In the genomic region with DNA sequence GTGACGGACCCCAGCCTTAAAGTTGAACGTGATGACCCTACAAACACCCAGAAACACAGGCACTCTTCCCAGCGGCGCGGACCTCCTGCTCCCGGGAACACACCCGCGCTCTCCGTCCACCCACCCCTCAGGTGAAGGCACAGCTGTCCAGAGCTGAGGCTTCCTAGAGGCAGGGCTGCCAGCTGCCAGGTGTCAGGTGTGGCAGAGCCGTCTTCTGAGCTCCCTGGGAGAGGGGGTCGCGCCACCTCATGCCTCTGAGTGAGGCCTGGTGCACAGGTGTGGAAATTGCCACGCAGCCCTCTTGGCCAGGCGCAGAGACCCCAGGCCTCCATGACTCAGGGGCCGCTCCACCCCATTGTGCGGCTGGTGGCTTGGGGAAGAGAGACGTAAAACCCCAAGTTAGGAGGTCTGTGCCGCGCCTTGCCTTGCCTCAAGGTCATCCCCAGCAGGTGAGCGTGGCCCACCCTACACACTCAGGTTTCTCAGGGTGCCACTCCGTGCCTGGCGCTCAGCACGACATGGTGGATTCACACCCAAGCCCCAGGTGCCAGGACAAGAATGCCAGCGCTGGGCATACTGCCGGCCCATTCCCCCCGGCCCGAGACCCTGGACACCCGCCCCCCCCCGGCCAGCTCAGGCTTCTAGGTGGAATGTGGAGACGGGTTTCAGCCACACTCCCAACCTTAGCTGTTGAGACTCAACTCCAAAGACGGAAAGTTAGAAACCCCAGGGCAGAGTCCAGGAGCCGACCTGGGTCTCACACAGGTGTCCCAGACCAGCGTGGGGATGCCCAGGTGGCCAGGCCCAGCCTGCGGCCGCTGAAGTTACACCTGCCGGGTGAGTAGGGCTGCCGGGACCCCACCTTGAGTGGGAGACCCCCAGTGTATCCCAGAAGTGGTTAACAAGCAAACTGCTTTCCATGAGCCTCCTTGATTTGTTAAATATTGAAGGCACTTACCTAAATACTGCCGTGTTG, we compare ENCODE assay signal across 24 cellular contexts. TPM values are rescaled to one million over a fixed set of nuclear protein-coding genes. Genes with fewer than 3 reads are reported as not detected.
A peak's percentile ranks its signal among the peaks of the same experiment; 100 is the strongest.
DNase-seq lines count a peak whose midpoint lies in the region; ATAC-seq and TF ChIP-seq lines count a peak whose summit lies in the region.
"Had no signal": no experiment of that assay in that cellular context is flagged by ENCODE, and none has a peak within 500 bp of the region (broad histone marks: within the 10 kb centered on the region; RNA-seq: fewer than 3 reads in every experiment).

No MANE protein-coding gene starts in this region.

- H3K18ac ChIP-seq in neuronal stem cell (ENCODE audit: low read length) = no peak overlapping the region

- H3K27me3 ChIP-seq in CD4-positive, CD25-positive, alpha-beta regulatory T cell (ENCODE audit: control insufficient read depth, insufficient read depth, low read length) = no peaks in the 10 kb centered on the region
- H3K27me3 ChIP-seq in PC-3 (ENCODE audit: low read length) (no peaks in the 10 kb centered on the region), neuronal stem cell (ENCODE audit: control insufficient read depth in 3 of 3, insufficient read depth in 3 of 3, low read depth in 1 of 3, low read length in 3 of 3) (no peaks in the 10 kb centered on the region), Caco-2 (replicated peaks; ENCODE audit: control insufficient read depth, insufficient read depth, low read length) (no peaks in the 10 kb centered on the region)
- H3K27me3 ChIP-seq: BLaER1 treated with 17β-estradiol and CSF1 and Interleukin-3, amounts not matched to agents 10 nM and 100 nM; SJSA1 had no signal

- H3K36me3 Mint-ChIP-seq in CD4-positive, CD25-positive, alpha-beta regulatory T cell = peaks cover 5% of the 10 kb centered on the region
- H3K36me3 Mint-ChIP-seq in endothelial cell (ENCODE audit: low read depth, unreplicated experiment) = peaks cover 8% of the 10 kb centered on the region
- peaks cover 42% of the 10 kb centered on the region for H3K36me3 Mint-ChIP-seq in Caco-2 (ENCODE audit: insufficient read depth, unreplicated experiment)

- no peaks in the 10 kb centered on the region for H3K27me3 Mint-ChIP-seq in CD4-positive, CD25-positive, alpha-beta regulatory T cell
- H3K27me3 Mint-ChIP-seq in endothelial cell (ENCODE audit: unreplicated experiment) (peaks cover 5% of the 10 kb centered on the region), Caco-2 (ENCODE audit: insufficient read depth, unreplicated experiment) (no peaks in the 10 kb centered on the region)

- H2AFZ ChIP-seq in PC-3 (ENCODE audit: low read length) = no peak overlapping the region
- no peak overlapping the region for H2AFZ ChIP-seq in neuronal stem cell (ENCODE audit: low read length)
- H2AFZ ChIP-seq: GM23248, PC-9 had no signal

- WGBS in neuronal stem cell (ENCODE audit: extremely low coverage in 2 of 2, insufficient read length in 2 of 2, insufficient replicate concordance in 1 of 2), 2 donors = no CpG with 5 or more reads among the region's 38 CpGs

- no TSS peak for BruUV-seq in PC-3 (replicated peaks; lab: Mats Ljungman, UMichigan)
- BruUV-seq in Caco-2 (replicated peaks; lab: Mats Ljungman, UMichigan) = no TSS peak

- no peaks in the 10 kb centered on the region for H3K9me3 Mint-ChIP-seq in CD4-positive, CD25-positive, alpha-beta regulatory T cell
- H3K9me3 Mint-ChIP-seq in endothelial cell (ENCODE audit: unreplicated experiment) (no peaks in the 10 kb centered on the region), Caco-2 (ENCODE audit: unreplicated experiment) (no peaks in the 10 kb centered on the region)
- H3K9me3 Mint-ChIP-seq: CD8-positive, alpha-beta T cell had no signal

- H3K4me3 ChIP-seq in CD4-positive, CD25-positive, alpha-beta regulatory T cell (ENCODE audit: low read depth, low read length) = no peak overlapping the region
- H3K4me3 ChIP-seq in PC-3 (ENCODE audit: low read length) (no peak overlapping the region), neuronal stem cell (ENCODE audit: low read length in 2 of 2) (no peak overlapping the region), Caco-2 (ENCODE audit: low read depth, low read length) (no peak overlapping the region)
- H3K4me3 ChIP-seq: BLaER1 treated with 17β-estradiol and CSF1 and Interleukin-3, amounts not matched to agents 10 nM and 100 nM; GM23248; PC-9; SJSA1 had no signal

- no peak for DNase-seq in CD4-positive, CD25-positive, alpha-beta regulatory T cell
- no peak for DNase-seq in PC-3
- DNase-seq in endothelial cell (ENCODE audit: low spot score) = no peak
- DNase-seq in neuronal stem cell (ENCODE audit: low spot score) = no peak
- DNase-seq in left colon = no peak
- DNase-seq in putamen (ENCODE audit: low spot score) = no peak
- DNase-seq in Caco-2 = no peak
- DNase-seq: CD8-positive, alpha-beta T cell; DMS 273 treated with DMSO at 0.1 percent for 48 hours; DMS79; GM23248; H7; KBM-7; NCI-H1105 treated with DMSO at 0.1 percent for 48 hours; NCI-H146; NCI-H2029; NCI-H446 treated with DMSO at 0.1 percent for 48 hours; NCI-H526; NCI-H82; NK-92 treated with Interleukin-12 subunit alpha and Interleukin-12 subunit beta, amount 100 ng/mL, for 24 hours; PC-9; Right ventricle myocardium superior had no signal

- H2AK5ac ChIP-seq in neuronal stem cell (ENCODE audit: low read depth, low read length) = no peak overlapping the region

- H3K27ac ChIP-seq in CD4-positive, CD25-positive, alpha-beta regulatory T cell (ENCODE audit: insufficient read depth, low read length, poor library complexity, severe bottlenecking) = no peak overlapping the region
- H3K27ac ChIP-seq in PC-3 (ENCODE audit: low read length) (peak overlapping the region; percentile 13; the same call in 1 of the 2 replicates), neuronal stem cell (replicated peaks; ENCODE audit: low read length) (no peak overlapping the region)
- H3K27ac ChIP-seq: BLaER1 treated with 17β-estradiol and CSF1 and Interleukin-3, amounts not matched to agents 10 nM and 100 nM; GM23248; PC-9; SJSA1 had no signal

- intact Hi-C loops in PC-3 (cut with micrococcal nuclease) = no loop called here
- intact Hi-C loops in left colon (cut with DNase I, micrococcal nuclease) = no loop called here
- intact Hi-C loops in Caco-2 (cut with micrococcal nuclease; ENCODE audit: unreplicated experiment) = no loop called here

- no peak overlapping the region for H3K14ac ChIP-seq in neuronal stem cell (ENCODE audit: low read length)

- no peak overlapping the region for H4K91ac ChIP-seq in neuronal stem cell (ENCODE audit: low read depth, low read length, poor library complexity)

- H3F3A ChIP-seq in PC-3 (ENCODE audit: low read length, unreplicated experiment) = no peaks in the 10 kb centered on the region

- peaks cover 0 to 11% (median 6%) of the 10 kb centered on the region in 4 donors for H3K4me1 Mint-ChIP-seq in CD4-positive, CD25-positive, alpha-beta regulatory T cell
- H3K4me1 Mint-ChIP-seq in endothelial cell (ENCODE audit: unreplicated experiment) = peaks cover 4% of the 10 kb centered on the region
- H3K4me1 Mint-ChIP-seq in Caco-2 (ENCODE audit: low read depth, unreplicated experiment) = no peaks in the 10 kb centered on the region

- H4K20me1 ChIP-seq in PC-3 (ENCODE audit: low read length) = no peaks in the 10 kb centered on the region

- no peaks in the 10 kb centered on the region for H3K9me2 ChIP-seq in PC-3 (replicated peaks; ENCODE audit: low read length)

- H3K4ac ChIP-seq in neuronal stem cell (ENCODE audit: low read length) = no peak overlapping the region

- H2BK120ac ChIP-seq in neuronal stem cell (ENCODE audit: low read depth, low read length) = no peak overlapping the region

- no peak overlapping the region for H2BK15ac ChIP-seq in neuronal stem cell (ENCODE audit: low read length)

- TF ChIP-seq CTCF in PC-3 (conservative IDR thresholded peaks at IDR 0.05; ENCODE audit: low read depth, low read length) (no peak), endothelial cell (IDR thresholded peaks at IDR 0.05; ENCODE audit: unreplicated experiment) (no peak), Caco-2 (IDR thresholded peaks at IDR 0.05; ENCODE audit: insufficient read depth in 1 of 2, low read depth in 1 of 2, low read length in 1 of 2, severe bottlenecking in 1 of 2, unreplicated experiment in 1 of 2) (no peak)

- H2BK12ac ChIP-seq in neuronal stem cell (ENCODE audit: low read length) = peak overlapping the region; percentile 41

- peak overlapping the region; percentile 75 for H2BK5ac ChIP-seq in neuronal stem cell (ENCODE audit: low read length)

- no peak overlapping the region for H3K4me2 ChIP-seq in PC-3 (ENCODE audit: low read length)
- no peak overlapping the region for H3K4me2 ChIP-seq in neuronal stem cell (ENCODE audit: insufficient read depth, low read length, poor library complexity, severe bottlenecking)
- H3K4me2 ChIP-seq: BLaER1 treated with 17β-estradiol and CSF1 and Interleukin-3, amounts not matched to agents 10 nM and 100 nM; PC-9 had no signal

- peaks cover 7% of the 10 kb centered on the region for H3K36me3 ChIP-seq in CD4-positive, CD25-positive, alpha-beta regulatory T cell (ENCODE audit: control insufficient read depth, insufficient read depth, low read length)
- H3K36me3 ChIP-seq in PC-3 (ENCODE audit: low read depth, low read length) (no peaks in the 10 kb centered on the region; the same call in 1 of the 2 replicates), neuronal stem cell (replicated peaks in 1 of 2; ENCODE audit: control insufficient read depth in 2 of 2, insufficient read depth in 2 of 2, low read length in 2 of 2) (peaks cover 14 to 20% of the 10 kb centered on the region in 2 donors), Caco-2 (ENCODE audit: control insufficient read depth, insufficient read depth, low read length) (no peaks in the 10 kb centered on the region; the same call in 1 of the 2 replicates)

- H4K8ac ChIP-seq in neuronal stem cell (ENCODE audit: low read depth, low read length) = no peak overlapping the region

- peaks cover 14% of the 10 kb centered on the region for H3K79me2 ChIP-seq in PC-3 (ENCODE audit: low read length)

- POLR2A ChIA-PET in PC-3 (lab: Charles Lee; ENCODE audit: unreplicated experiment) (no interaction called here), Caco-2 (lab: Charles Lee) (no interaction called here)

- H3K4me3 Mint-ChIP-seq in CD4-positive, CD25-positive, alpha-beta regulatory T cell = no peak overlapping the region
- H3K4me3 Mint-ChIP-seq in endothelial cell (ENCODE audit: unreplicated experiment) (peak overlapping the region; percentile 69), Caco-2 (ENCODE audit: unreplicated experiment) (no peak overlapping the region)
- H3K4me3 Mint-ChIP-seq: CD8-positive, alpha-beta T cell had no signal

- H3K9me3 ChIP-seq in CD4-positive, CD25-positive, alpha-beta regulatory T cell (ENCODE audit: control insufficient read depth in 2 of 2, low read length in 2 of 2) = no peaks in the 10 kb centered on the region
- H3K9me3 ChIP-seq in PC-3 (ENCODE audit: low read length) (no peaks in the 10 kb centered on the region), neuronal stem cell (replicated peaks in 1 of 2; ENCODE audit: control insufficient read depth in 2 of 2, insufficient read depth in 1 of 2, low read depth in 1 of 2, low read length in 2 of 2) (no peaks in the 10 kb centered on the region), Caco-2 (no peaks in the 10 kb centered on the region)
- H3K9me3 ChIP-seq: BLaER1 treated with 17β-estradiol and CSF1 and Interleukin-3, amounts not matched to agents 10 nM and 100 nM; SJSA1 had no signal

- H3K27ac Mint-ChIP-seq in CD4-positive, CD25-positive, alpha-beta regulatory T cell = peak overlapping the region in 2 of 3 donors; percentile 29 to 48
- H3K27ac Mint-ChIP-seq in endothelial cell (ENCODE audit: unreplicated experiment) (no peak overlapping the region), Caco-2 (ENCODE audit: unreplicated experiment) (no peak overlapping the region)
- H3K27ac Mint-ChIP-seq: CD8-positive, alpha-beta T cell had no signal

- peaks cover 7% of the 10 kb centered on the region for H3K4me1 ChIP-seq in CD4-positive, CD25-positive, alpha-beta regulatory T cell (ENCODE audit: control insufficient read depth, insufficient read depth, low read length, poor library complexity, severe bottlenecking)
- peaks cover 21% of the 10 kb centered on the region for H3K4me1 ChIP-seq in PC-3 (ENCODE audit: insufficient read depth, low read length)
- peaks cover 6 to 13% of the 10 kb centered on the region in 2 donors for H3K4me1 ChIP-seq in neuronal stem cell (ENCODE audit: control insufficient read depth in 2 of 2, insufficient read depth in 1 of 2, low read depth in 1 of 2, low read length in 2 of 2)
- H3K4me1 ChIP-seq in Caco-2 = no peaks in the 10 kb centered on the region; the same call in 1 of the 2 replicates

- no peak overlapping the region for H3K9ac ChIP-seq in PC-3 (ENCODE audit: low read length)
- H3K9ac ChIP-seq in neuronal stem cell (ENCODE audit: low read depth, low read length, poor library complexity) = no peak overlapping the region
- H3K9ac ChIP-seq: GM23248 had no signal

- ATAC-seq in CD4-positive, CD25-positive, alpha-beta regulatory T cell (ENCODE audit: low read depth in 2 of 2) = no peak
- ATAC-seq in PC-3 (no peak), left colon (no peak)
- ATAC-seq: CD8-positive, alpha-beta T cell had no signal

- H3K23ac ChIP-seq in neuronal stem cell (ENCODE audit: low read depth, low read length, poor library complexity) = peak overlapping the region; percentile 89

- CTCF ChIA-PET in PC-3 (lab: Charles Lee) = no interaction called here
- CTCF ChIA-PET in Caco-2 (lab: Charles Lee) = no interaction called here

- peaks cover 15% of the 10 kb centered on the region for H3K79me1 ChIP-seq in neuronal stem cell (ENCODE audit: low read depth, low read length)

RNA-seq across cellular contexts. Expression of a gene that starts 8.4 kb away (rescaled TPM):
- total RNA-seq in CD4-positive, CD25-positive, alpha-beta regulatory T cell = 40.4 TPM
- polyA plus RNA-seq in CD4-positive, CD25-positive, alpha-beta regulatory T cell = 10 to 100 TPM; 40.0 to 66.5 (median 51.5) TPM
- 114 and 148 TPM in 2 replicates for total RNA-seq in PC-3 (2014; rRNA removed)
- 118 TPM for total RNA-seq in endothelial cell (ENCODE audit: unreplicated experiment)
- polyA plus RNA-seq in neuronal stem cell (2013, experiment 1 of 2) = 108 TPM
- 108 TPM for polyA plus RNA-seq in neuronal stem cell (2013, experiment 2 of 2)
- total RNA-seq in left colon = 10 to 100 TPM; 28.5 to 32.6 TPM
- 62.5 and 72.4 TPM in 2 replicates for total RNA-seq in Caco-2 (2022)

RNA-seq across cellular contexts. Expression of a gene that starts 42.0 kb away (rescaled TPM):
- 218 TPM for total RNA-seq in CD4-positive, CD25-positive, alpha-beta regulatory T cell
- polyA plus RNA-seq in CD4-positive, CD25-positive, alpha-beta regulatory T cell = under 1 TPM; 0.25 to 0.57 (median 0.31) TPM
- total RNA-seq in PC-3 (2014; rRNA removed) (28.3 and 61.7 TPM in 2 replicates), endothelial cell (ENCODE audit: unreplicated experiment) (73.3 TPM), left colon (10 to 100 TPM; 30.2 to 35.5 TPM), Caco-2 (2022) (38.2 and 39.8 TPM in 2 replicates)
- 37.5 TPM for polyA plus RNA-seq in neuronal stem cell (2013, experiment 1 of 2)
- 41.3 TPM for polyA plus RNA-seq in neuronal stem cell (2013, experiment 2 of 2)

Comparison
In these comparisons a context has a peak if more than half of its experiments do, and no peak if none do; other contexts are left out.
1. H3K27ac Mint-ChIP-seq: peak in CD4-positive, CD25-positive, alpha-beta regulatory T cell (2 of 3); none in endothelial cell (single experiment) and Caco-2 (single experiment).